In the genomic region with DNA sequence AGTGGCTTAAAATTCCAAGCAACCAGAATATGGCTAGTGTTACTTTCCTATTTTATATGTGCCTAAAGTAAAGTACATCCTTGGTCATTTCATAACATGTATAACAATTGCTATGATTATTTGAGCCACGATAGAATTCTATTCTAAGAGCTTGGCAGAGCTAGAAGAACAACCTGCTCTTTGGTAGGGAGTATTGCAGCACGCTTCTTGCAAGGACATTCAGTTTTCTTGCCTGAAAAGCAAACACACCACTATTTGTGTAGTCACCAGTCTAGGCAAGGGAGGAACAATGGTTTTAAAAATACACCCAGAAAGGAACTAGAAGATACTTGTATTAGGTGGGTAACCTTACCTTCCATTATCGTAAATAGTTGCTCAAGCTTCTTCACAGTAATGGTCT, we compare ENCODE assay signal across 23 cellular contexts. TPM values are rescaled to one million over a fixed set of nuclear protein-coding genes. Genes with fewer than 3 reads are reported as not detected.
DNase-seq lines count a peak whose midpoint lies in the region; ATAC-seq and TF ChIP-seq lines count a peak whose summit lies in the region.
"Had no signal": no experiment of that assay in that cellular context is flagged by ENCODE, and none has a peak within 500 bp of the region (broad histone marks: within the 10 kb centered on the region; RNA-seq: fewer than 3 reads in every experiment).

No MANE protein-coding gene starts in this region.

- TF ChIP-seq CTCF in CD8-positive, alpha-beta T cell (IDR thresholded peaks at IDR 0.05), result no peak
- no peak for TF ChIP-seq CTCF in colonic mucosa (IDR thresholded peaks at IDR 0.05)
- TF ChIP-seq CTCF in left lung (IDR thresholded peaks at IDR 0.05), result no peak

- peak overlapping the region; percentile 29 for H3K27ac Mint-ChIP-seq in CD8-positive, alpha-beta T cell
- H3K27ac Mint-ChIP-seq: activated CD8-positive, alpha-beta memory T cell treated with anti-CD3 and anti-CD28 coated beads, Interleukin-2, amount 10 ng/mL, durations not matched to agents 7 days and 5 days; activated naive CD8-positive, alpha-beta T cell treated with anti-CD3 and anti-CD28 coated beads, Interleukin-2, amount 10 ng/mL, durations not matched to agents 7 days and 5 days; activated T-helper 1 cell treated with anti-CD3 and anti-CD28 coated beads, Interleukin-12 subunit alpha, Interleukin-12 subunit beta, Interleukin-2, Interleukin-4 antibody, amounts not matched to agents 30 ng/mL and 10 ng/mL and 1 ng/mL, durations not matched to agents 14 hours and 24 hours and 36 hours; natural killer cell treated with Interleukin-12 subunit alpha and Interleukin-12 subunit beta and Interleukin-15 and Interleukin-18, amount 100 ng/mL, for 72 hours; stimulated activated naive CD8-positive, alpha-beta T cell treated with anti-CD3 and anti-CD28 coated beads, Interleukin-15, Interleukin-2, amounts not matched to agents 100 ng/mL and 50 ng/mL, for 24 hours had no signal

- CTCF ChIA-PET in CD8-positive, alpha-beta T cell (lab: Charles Lee), result no interaction called here

- POLR2A ChIA-PET in CD8-positive, alpha-beta T cell (lab: Charles Lee), result no interaction called here

- H3K36me3 ChIP-seq in CD8-positive, alpha-beta T cell (ENCODE audit: insufficient read depth, low read length), result no peaks in the 10 kb centered on the region
- H3K36me3 ChIP-seq in colonic mucosa (no peaks in the 10 kb centered on the region), left lung (peaks cover 0 to 13% of the 10 kb centered on the region in 2 donors), skeletal muscle tissue (ENCODE audit: control insufficient read depth in 3 of 3, insufficient read depth in 3 of 3, low read length in 3 of 3) (peaks cover 0 to 7% (median 0%) of the 10 kb centered on the region in 3 donors)
- H3K36me3 ChIP-seq: brain microvascular endothelial cell had no signal

- H3K9ac ChIP-seq in colonic mucosa (ENCODE audit: low read depth in 2 of 2, low read length in 2 of 2) (no peak overlapping the region), skeletal muscle tissue (ENCODE audit: low read depth in 1 of 3, low read length in 3 of 3) (no peak overlapping the region)
- H3K9ac ChIP-seq: BLaER1 treated with 17β-estradiol and CSF1 and Interleukin-3, amounts not matched to agents 10 nM and 100 nM had no signal

- no peak overlapping the region for H3K4me3 Mint-ChIP-seq in CD8-positive, alpha-beta T cell
- H3K4me3 Mint-ChIP-seq: activated CD8-positive, alpha-beta memory T cell treated with anti-CD3 and anti-CD28 coated beads, Interleukin-2, amount 10 ng/mL, durations not matched to agents 7 days and 5 days; activated naive CD8-positive, alpha-beta T cell treated with anti-CD3 and anti-CD28 coated beads, Interleukin-2, amount 10 ng/mL, durations not matched to agents 7 days and 5 days; activated T-helper 1 cell treated with anti-CD3 and anti-CD28 coated beads, Interleukin-12 subunit alpha, Interleukin-12 subunit beta, Interleukin-2, Interleukin-4 antibody, amounts not matched to agents 30 ng/mL and 10 ng/mL and 1 ng/mL, durations not matched to agents 14 hours and 24 hours and 36 hours; IgD-negative memory B cell; natural killer cell treated with Interleukin-12 subunit alpha and Interleukin-12 subunit beta and Interleukin-15 and Interleukin-18, amount 100 ng/mL, for 72 hours; stimulated activated naive CD8-positive, alpha-beta T cell treated with anti-CD3 and anti-CD28 coated beads, Interleukin-15, Interleukin-2, amounts not matched to agents 100 ng/mL and 50 ng/mL, for 24 hours had no signal

- H3K36me3 Mint-ChIP-seq in CD8-positive, alpha-beta T cell, result peaks cover 55% of the 10 kb centered on the region

- intact Hi-C loops in CD8-positive, alpha-beta T cell (cut with DNase I, micrococcal nuclease), result no loop called here
- intact Hi-C loops in colonic mucosa (cut with DNase I), result loop anchor here (10.0 kb wide), 1 partner anchor 113 kb away; the partner anchor contains the start of gene SMYD3
- intact Hi-C loops in left lung (cut with DNase I), result no loop called here

- DNase-seq in CD8-positive, alpha-beta T cell, result no peak
- peak; percentile 2 for DNase-seq in colonic mucosa
- DNase-seq in left lung, result no peak
- no peak for DNase-seq in T1000 (lab: John Stamatoyannopoulos, UW)
- no peak for DNase-seq in central memory CD4-positive, alpha-beta T cell
- DNase-seq: activated CD4-positive, alpha-beta T cell treated with anti-CD3 and anti-CD28 coated beads for 48 hours; activated CD8-positive, alpha-beta memory T cell treated with anti-CD3 and anti-CD28 coated beads, Interleukin-2, amount 10 ng/mL, durations not matched to agents 7 days and 5 days; activated naive CD8-positive, alpha-beta T cell treated with anti-CD3 and anti-CD28 coated beads, Interleukin-2, amount 10 ng/mL, durations not matched to agents 7 days and 5 days; brain microvascular endothelial cell; cortex of kidney; MM.1S; NCI-H1436; NCI-H2171; small intestine; stimulated activated CD4-positive, alpha-beta T cell treated with anti-CD3 and anti-CD28 coated beads, Interleukin-4, amount 100 ng/mL, for 1 hour had no signal

- no peaks in the 10 kb centered on the region for H3K27me3 ChIP-seq in CD8-positive, alpha-beta T cell (ENCODE audit: insufficient read depth, low read length)
- H3K27me3 ChIP-seq in colonic mucosa (no peaks in the 10 kb centered on the region), left lung (no peaks in the 10 kb centered on the region), skeletal muscle tissue (ENCODE audit: control insufficient read depth in 3 of 3, insufficient read depth in 3 of 3, low read length in 3 of 3) (no peaks in the 10 kb centered on the region)
- H3K27me3 ChIP-seq: BLaER1 treated with 17β-estradiol and CSF1 and Interleukin-3, amounts not matched to agents 10 nM and 100 nM; brain microvascular endothelial cell had no signal

- no peak overlapping the region for H3K4me3 ChIP-seq in CD8-positive, alpha-beta T cell (ENCODE audit: low read depth, low read length)
- H3K4me3 ChIP-seq in colonic mucosa, result no peak overlapping the region
- no peak overlapping the region for H3K4me3 ChIP-seq in left lung
- peak overlapping the region in 1 of 3 donors; percentile 8 for H3K4me3 ChIP-seq in skeletal muscle tissue (ENCODE audit: low read length in 3 of 3)
- H3K4me3 ChIP-seq: BLaER1 treated with 17β-estradiol and CSF1 and Interleukin-3, amounts not matched to agents 10 nM and 100 nM had no signal

- no peaks in the 10 kb centered on the region for H3K27me3 Mint-ChIP-seq in CD8-positive, alpha-beta T cell (ENCODE audit: low read depth)
- H3K27me3 Mint-ChIP-seq: activated CD8-positive, alpha-beta memory T cell treated with anti-CD3 and anti-CD28 coated beads, Interleukin-2, amount 10 ng/mL, durations not matched to agents 7 days and 5 days; activated naive CD8-positive, alpha-beta T cell treated with anti-CD3 and anti-CD28 coated beads, Interleukin-2, amount 10 ng/mL, durations not matched to agents 7 days and 5 days; IgD-negative memory B cell; natural killer cell treated with Interleukin-12 subunit alpha and Interleukin-12 subunit beta and Interleukin-15 and Interleukin-18, amount 100 ng/mL, for 72 hours; stimulated activated naive CD8-positive, alpha-beta T cell treated with anti-CD3 and anti-CD28 coated beads, Interleukin-15, Interleukin-2, amounts not matched to agents 100 ng/mL and 50 ng/mL, for 24 hours had no signal

- H3K27ac ChIP-seq in CD8-positive, alpha-beta T cell (ENCODE audit: low read depth, low read length), result no peak overlapping the region
- H3K27ac ChIP-seq in colonic mucosa (no peak overlapping the region), left lung (no peak overlapping the region), skeletal muscle tissue (ENCODE audit: low read depth, low read length) (peak overlapping the region; percentile 3)
- H3K27ac ChIP-seq: BLaER1 treated with 17β-estradiol and CSF1 and Interleukin-3, amounts not matched to agents 10 nM and 100 nM; brain microvascular endothelial cell had no signal

- H3K9me3 ChIP-seq in CD8-positive, alpha-beta T cell (ENCODE audit: low read length), result no peaks in the 10 kb centered on the region
- H3K9me3 ChIP-seq in colonic mucosa (no peaks in the 10 kb centered on the region), left lung (no peaks in the 10 kb centered on the region), skeletal muscle tissue (ENCODE audit: control insufficient read depth in 3 of 3, low read length in 3 of 3) (no peaks in the 10 kb centered on the region)

- no peak for ATAC-seq in CD8-positive, alpha-beta T cell
- ATAC-seq in left lung, result peak; percentile 69
- no peak for ATAC-seq in GM21528 (IDR thresholded peaks at IDR 0.05; ENCODE audit: low FRiP score, unreplicated experiment)
- no peak for ATAC-seq in HG02763 (IDR thresholded peaks at IDR 0.05; ENCODE audit: unreplicated experiment)
- ATAC-seq: activated CD8-positive, alpha-beta memory T cell treated with anti-CD3 and anti-CD28 coated beads, Interleukin-2, amount 10 ng/mL, durations not matched to agents 7 days and 5 days; natural killer cell treated with Interleukin-12 subunit alpha and Interleukin-12 subunit beta and Interleukin-15 and Interleukin-18, amount 100 ng/mL, for 72 hours had no signal

- no peaks in the 10 kb centered on the region for H3K9me3 Mint-ChIP-seq in CD8-positive, alpha-beta T cell
- H3K9me3 Mint-ChIP-seq: activated naive CD8-positive, alpha-beta T cell treated with anti-CD3 and anti-CD28 coated beads, Interleukin-2, amount 10 ng/mL, durations not matched to agents 7 days and 5 days; activated T-helper 1 cell treated with anti-CD3 and anti-CD28 coated beads, Interleukin-12 subunit alpha, Interleukin-12 subunit beta, Interleukin-2, Interleukin-4 antibody, amounts not matched to agents 30 ng/mL and 10 ng/mL and 1 ng/mL, durations not matched to agents 14 hours and 24 hours and 36 hours; IgD-negative memory B cell; natural killer cell treated with Interleukin-12 subunit alpha and Interleukin-12 subunit beta and Interleukin-15 and Interleukin-18, amount 100 ng/mL, for 72 hours; stimulated activated naive CD8-positive, alpha-beta T cell treated with anti-CD3 and anti-CD28 coated beads, Interleukin-15, Interleukin-2, amounts not matched to agents 100 ng/mL and 50 ng/mL, for 24 hours had no signal

- H3K4me1 ChIP-seq in CD8-positive, alpha-beta T cell (ENCODE audit: insufficient read depth, low read length), result no peaks in the 10 kb centered on the region
- H3K4me1 ChIP-seq in colonic mucosa (no peaks in the 10 kb centered on the region), left lung (no peaks in the 10 kb centered on the region), skeletal muscle tissue (ENCODE audit: control insufficient read depth in 3 of 3, insufficient read depth in 3 of 3, low read length in 3 of 3) (peaks cover 7 to 9% (median 7%) of the 10 kb centered on the region in 3 donors)
- H3K4me1 ChIP-seq: BLaER1 treated with 17β-estradiol and CSF1 and Interleukin-3, amounts not matched to agents 10 nM and 100 nM had no signal

- peaks cover 31% of the 10 kb centered on the region for H3K4me1 Mint-ChIP-seq in CD8-positive, alpha-beta T cell (ENCODE audit: low read depth)

RNA-seq across cellular contexts. Expression of gene CNST, which starts 51.5 kb away (rescaled TPM):
- total RNA-seq in CD8-positive, alpha-beta T cell, result 10 to 100 TPM; 64.1 to 64.4 TPM
- total RNA-seq in colonic mucosa (10 to 100 TPM; 20.9 to 43.1 TPM), left lung (10 to 100 TPM; 20.3 to 24.0 TPM), skeletal muscle tissue (15.1 TPM)

RNA-seq across cellular contexts. Expression of gene TFB2M, which starts 51.7 kb away (rescaled TPM):
- 10 to 100 TPM; 15.8 to 16.4 TPM for total RNA-seq in CD8-positive, alpha-beta T cell
- total RNA-seq in colonic mucosa, result 10 to 100 TPM; 11.3 to 14.0 TPM
- 1 to 10 TPM; 8.8 to 9.3 TPM for total RNA-seq in left lung
- total RNA-seq in skeletal muscle tissue, result 21.4 TPM
